29 cellular contexts compared by ENCODE assay signal in the genomic region with DNA sequence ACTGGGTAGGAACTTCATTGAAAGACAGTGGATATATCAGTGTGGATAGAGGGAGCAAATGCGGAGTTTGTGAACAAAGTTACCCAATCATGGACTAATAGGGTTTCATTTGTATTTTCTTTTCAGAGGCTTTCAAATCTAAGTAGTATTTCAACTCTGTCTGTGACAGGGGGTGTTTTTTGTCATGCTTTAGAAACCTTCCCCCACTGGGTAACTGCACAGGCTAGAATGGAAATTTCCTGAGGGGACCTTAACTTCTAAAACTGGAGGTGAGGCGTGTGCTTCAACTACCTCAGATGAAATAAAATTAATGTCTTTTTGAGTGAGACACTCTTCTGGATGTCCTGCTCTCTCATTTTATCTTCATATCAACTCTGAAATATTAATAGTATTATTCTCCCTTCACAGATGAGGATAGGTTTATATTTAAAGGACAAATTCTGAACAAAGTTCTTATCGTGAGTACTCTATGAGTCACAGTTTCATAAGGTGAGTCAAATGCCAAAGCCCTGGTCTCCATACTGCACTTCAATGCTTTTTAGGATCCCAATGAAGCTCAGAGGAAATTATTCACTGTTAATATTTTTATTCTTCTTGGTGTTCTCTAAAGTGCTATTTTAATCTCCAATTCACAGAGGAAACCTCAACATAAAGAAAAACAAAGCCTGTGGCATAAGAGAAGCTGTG.
"Had no signal": no experiment of that assay in that cellular context is flagged by ENCODE, and none has a peak within 500 bp of the region (broad histone marks: within the 10 kb centered on the region; RNA-seq: fewer than 3 reads in every experiment).

No MANE protein-coding gene starts in this region.

- ATAC-seq: activated T-cell treated with anti-CD3 and anti-CD28 coated beads, Interleukin-2, amount 50 U/mL, for 4 hours; T-cell had no signal

- H3K4me1 Mint-ChIP-seq: activated B cell treated with CpG ODN at 0.5 μM for 24 hours; activated CD4-positive, alpha-beta T cell treated with anti-CD3 and anti-CD28 coated beads, Interleukin-2, amount 10 ng/mL, durations not matched to agents 24 days and 14 days; activated naive CD4-positive, alpha-beta T cell treated with anti-CD3 and anti-CD28 coated beads, Interleukin-2, amount 10 ng/mL, durations not matched to agents 7 days and 5 days; activated naive CD8-positive, alpha-beta T cell treated with anti-CD3 and anti-CD28 coated beads for 36 hours; IgD-negative memory B cell; T-cell had no signal

- H3K27ac ChIP-seq: SK-N-MC had no signal

- DNase-seq: activated B cell treated with CpG ODN at 0.5 μM for 24 hours; activated CD4-positive, alpha-beta memory T cell treated with anti-CD3 and anti-CD28 coated beads for 36 hours; activated CD4-positive, alpha-beta T cell treated with anti-CD3 and anti-CD28 coated beads for 1 hour; activated CD4-positive, alpha-beta T cell treated with anti-CD3 and anti-CD28 coated beads, Interleukin-2, amount 10 ng/mL, durations not matched to agents 24 days and 14 days; activated CD8-positive, alpha-beta memory T cell treated with anti-CD3 and anti-CD28 coated beads for 24 hours; activated gamma-delta T cell treated with Interleukin-2 at 50 U/mL for 16 hours; activated naive CD4-positive, alpha-beta T cell treated with anti-CD3 and anti-CD28 coated beads, Interleukin-2, amount 10 ng/mL, durations not matched to agents 7 days and 5 days; activated naive CD8-positive, alpha-beta T cell treated with anti-CD3 and anti-CD28 coated beads for 36 hours; activated T-cell treated with anti-CD3 and anti-CD28 coated beads, Interleukin-2, amount 50 U/mL, for 4 hours; central memory CD4-positive, alpha-beta T cell; KG1; MV-4-11; NCI-H1092 treated with DMSO at 0.1 percent for 48 hours; NCI-H1417 treated with DMSO at 0.1 percent for 48 hours; NCI-H1694; NCI-H2029 treated with DMSO at 0.1 percent for 48 hours; NCI-H345; NCI-H510A; NCI-H526 treated with DMSO at 0.1 percent for 48 hours; NCI-H82; SIG-M5; T-cell; T-helper 2 cell; T1000 had no signal

- H3K27me3 Mint-ChIP-seq: activated B cell treated with CpG ODN at 0.5 μM for 24 hours; activated CD4-positive, alpha-beta memory T cell treated with anti-CD3 and anti-CD28 coated beads for 36 hours; activated CD4-positive, alpha-beta T cell treated with anti-CD3 and anti-CD28 coated beads, Interleukin-2, amount 10 ng/mL, durations not matched to agents 24 days and 14 days; activated naive CD4-positive, alpha-beta T cell treated with anti-CD3 and anti-CD28 coated beads, Interleukin-2, amount 10 ng/mL, durations not matched to agents 7 days and 5 days; activated naive CD8-positive, alpha-beta T cell treated with anti-CD3 and anti-CD28 coated beads for 36 hours; IgD-negative memory B cell; T-cell had no signal

- H3K9me3 Mint-ChIP-seq: activated B cell treated with CpG ODN at 0.5 μM for 24 hours; activated CD4-positive, alpha-beta memory T cell treated with anti-CD3 and anti-CD28 coated beads for 36 hours; activated CD4-positive, alpha-beta T cell treated with anti-CD3 and anti-CD28 coated beads, Interleukin-2, amount 10 ng/mL, durations not matched to agents 24 days and 14 days; activated naive CD4-positive, alpha-beta T cell treated with anti-CD3 and anti-CD28 coated beads, Interleukin-2, amount 10 ng/mL, durations not matched to agents 7 days and 5 days; activated T-cell treated with anti-CD3 and anti-CD28 coated beads, Interleukin-2, amount 50 U/mL, for 4 hours; activated T-helper 2 cell treated with anti-CD3 and anti-CD28 coated beads, Interferon-gamma antibody, Interleukin-2, Interleukin-4, amounts not matched to agents 10 μg/mL and 5 μg/mL and 100 μg/mL, durations not matched to agents 14 hours and 24 hours and 36 hours had no signal

- H3K4me3 Mint-ChIP-seq: activated B cell treated with CpG ODN at 0.5 μM for 24 hours; activated CD4-positive, alpha-beta memory T cell treated with anti-CD3 and anti-CD28 coated beads for 36 hours; activated CD4-positive, alpha-beta T cell treated with anti-CD3 and anti-CD28 coated beads, Interleukin-2, amount 10 ng/mL, durations not matched to agents 24 days and 14 days; activated naive CD4-positive, alpha-beta T cell treated with anti-CD3 and anti-CD28 coated beads, Interleukin-2, amount 10 ng/mL, durations not matched to agents 7 days and 5 days; activated naive CD8-positive, alpha-beta T cell treated with anti-CD3 and anti-CD28 coated beads for 36 hours; activated T-cell treated with anti-CD3 and anti-CD28 coated beads, Interleukin-2, amount 50 U/mL, for 4 hours; IgD-negative memory B cell; T-cell had no signal

- H3K27ac Mint-ChIP-seq: activated B cell treated with CpG ODN at 0.5 μM for 24 hours; activated CD4-positive, alpha-beta memory T cell treated with anti-CD3 and anti-CD28 coated beads for 36 hours; activated CD4-positive, alpha-beta T cell treated with anti-CD3 and anti-CD28 coated beads, Interleukin-2, amount 10 ng/mL, durations not matched to agents 24 days and 14 days; activated naive CD4-positive, alpha-beta T cell treated with anti-CD3 and anti-CD28 coated beads, Interleukin-2, amount 10 ng/mL, durations not matched to agents 7 days and 5 days; activated naive CD8-positive, alpha-beta T cell treated with anti-CD3 and anti-CD28 coated beads for 36 hours; activated T-helper 2 cell treated with anti-CD3 and anti-CD28 coated beads, Interferon-gamma antibody, Interleukin-2, Interleukin-4, amounts not matched to agents 10 μg/mL and 5 μg/mL and 100 μg/mL, durations not matched to agents 14 hours and 24 hours and 36 hours; T-cell had no signal

- H3K36me3 Mint-ChIP-seq: activated CD4-positive, alpha-beta memory T cell treated with anti-CD3 and anti-CD28 coated beads for 36 hours; activated naive CD4-positive, alpha-beta T cell treated with anti-CD3 and anti-CD28 coated beads, Interleukin-2, amount 10 ng/mL, durations not matched to agents 7 days and 5 days; activated naive CD8-positive, alpha-beta T cell treated with anti-CD3 and anti-CD28 coated beads for 36 hours; IgD-negative memory B cell; T-cell had no signal

- FAIRE-seq: RCC 7860, TTC549 had no signal

- H3K4me3 ChIP-seq: SK-N-MC had no signal
